Comparison of ENCODE assay signal across 27 cellular contexts in the genomic region with DNA sequence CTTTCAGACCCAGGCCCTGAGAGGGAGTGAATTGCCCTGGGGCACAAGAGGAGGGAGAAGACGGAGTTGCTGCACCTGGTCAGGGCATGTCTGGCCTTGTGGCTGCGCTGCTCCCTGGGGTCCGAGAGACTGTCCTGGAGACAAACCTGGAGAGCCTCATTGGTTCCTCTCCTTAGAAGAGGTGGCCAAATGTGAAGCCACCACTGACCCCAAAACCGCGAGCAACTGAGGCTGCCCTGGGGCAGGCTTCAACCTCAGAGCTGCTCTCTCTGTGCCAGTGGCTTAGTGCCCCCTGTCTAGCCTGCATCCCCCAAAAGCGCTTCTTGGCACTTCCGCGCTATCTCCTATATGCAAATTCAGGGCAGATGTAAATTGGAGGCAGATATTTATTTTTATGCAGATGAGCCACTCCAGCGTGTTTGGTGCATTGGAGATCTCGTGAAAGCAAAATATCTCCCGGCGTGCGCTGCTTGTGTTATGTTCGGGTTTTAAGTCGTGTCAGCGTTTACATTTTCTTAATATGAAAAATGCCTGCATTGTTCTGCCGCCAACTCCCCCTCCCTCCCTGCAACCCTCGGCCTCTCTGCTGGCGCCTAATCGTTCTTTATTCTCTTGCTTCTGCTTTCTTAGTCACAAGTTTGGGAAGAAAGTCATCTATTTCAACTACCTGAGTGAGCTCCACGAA.
"Had no signal": no experiment of that assay in that cellular context is flagged by ENCODE, and none has a peak within 500 bp of the region (broad histone marks: within the 10 kb centered on the region; RNA-seq: fewer than 3 reads in every experiment).

No MANE protein-coding gene starts in this region.

- H3K27ac ChIP-seq: breast epithelium, gastrocnemius medialis, lower lobe of right lung, neural progenitor cell, prostate gland, tibial artery, uterus had no signal

- H3K9me3 Mint-ChIP-seq: activated B cell treated with CpG ODN at 0.5 μM for 24 hours; activated naive CD8-positive, alpha-beta T cell treated with anti-CD3 and anti-CD28 coated beads, Interleukin-2, amount 10 ng/mL, durations not matched to agents 7 days and 5 days; activated T-cell treated with anti-CD3 and anti-CD28 coated beads, Interleukin-2, amount 50 U/mL, for 24 hours; activated T-helper 17 cell treated with anti-CD3 and anti-CD28 coated beads, Interleukin-2, amount 50 U/mL, for 72 hours; central memory CD8-positive, alpha-beta T cell; neural progenitor cell; stimulated activated naive CD8-positive, alpha-beta T cell treated with anti-CD3 and anti-CD28 coated beads, Interleukin-15, Interleukin-2, amounts not matched to agents 100 ng/mL and 50 ng/mL, for 24 hours had no signal

- H3K9me3 ChIP-seq: breast epithelium, gastrocnemius medialis, lower lobe of right lung, mucosa of descending colon, prostate gland, tibial artery, uterus had no signal

- H3K4me1 Mint-ChIP-seq: activated B cell treated with CpG ODN at 0.5 μM for 24 hours; activated CD4-positive, alpha-beta T cell treated with anti-CD3 and anti-CD28 coated beads for 36 hours; activated T-helper 17 cell treated with anti-CD3 and anti-CD28 coated beads, Interleukin-2, amount 50 U/mL, for 72 hours; central memory CD8-positive, alpha-beta T cell; T-helper 17 cell had no signal

- H3K4me1 ChIP-seq: breast epithelium, gastrocnemius medialis, lower lobe of right lung, neural progenitor cell, prostate gland, uterus had no signal

- ATAC-seq: activated CD4-positive, alpha-beta T cell treated with anti-CD3 and anti-CD28 coated beads for 36 hours; activated T-helper 17 cell treated with anti-CD3 and anti-CD28 coated beads, Interleukin-2, amount 50 U/mL, for 72 hours; esophagus mucosa; gastrocnemius medialis; left colon; lower lobe of right lung; mucosa of descending colon; T-helper 17 cell had no signal

- H3K9ac ChIP-seq: neural progenitor cell had no signal

- DNase-seq: activated B cell treated with CpG ODN at 0.5 μM for 24 hours; activated CD4-positive, alpha-beta T cell treated with anti-CD3 and anti-CD28 coated beads for 36 hours; activated CD4-positive, alpha-beta T cell treated with anti-CD3 and anti-CD28 coated beads, Interleukin-2, amount 50 U/mL, for 4 hours; activated CD8-positive, alpha-beta memory T cell treated with anti-CD3 and anti-CD28 coated beads for 24 hours; activated CD8-positive, alpha-beta memory T cell treated with anti-CD3 and anti-CD28 coated beads, Interleukin-2, amount 50 U/mL, for 4 hours; activated naive CD4-positive, alpha-beta T cell; activated naive CD8-positive, alpha-beta T cell treated with anti-CD3 and anti-CD28 coated beads, Interleukin-2, amount 10 ng/mL, durations not matched to agents 7 days and 5 days; activated T-cell treated with anti-CD3 and anti-CD28 coated beads, Interleukin-2, amount 50 U/mL, for 24 hours; amniotic stem cell; effector memory CD4-positive, alpha-beta T cell; gastrocnemius medialis; head of caudate nucleus; left colon; lower lobe of right lung; mesendoderm; mucosa of descending colon; substantia nigra; T-helper 17 cell; tibial artery; uterus had no signal

- H3K36me3 ChIP-seq: breast epithelium, gastrocnemius medialis, lower lobe of right lung, neural progenitor cell, prostate gland, uterus had no signal

- H3K4me3 Mint-ChIP-seq: activated B cell treated with CpG ODN at 0.5 μM for 24 hours; activated CD4-positive, alpha-beta T cell treated with anti-CD3 and anti-CD28 coated beads for 36 hours; activated naive CD8-positive, alpha-beta T cell treated with anti-CD3 and anti-CD28 coated beads, Interleukin-2, amount 10 ng/mL, durations not matched to agents 7 days and 5 days; activated T-cell treated with anti-CD3 and anti-CD28 coated beads, Interleukin-2, amount 50 U/mL, for 24 hours; activated T-helper 17 cell treated with anti-CD3 and anti-CD28 coated beads, Interleukin-2, amount 50 U/mL, for 72 hours; central memory CD8-positive, alpha-beta T cell; neural progenitor cell; stimulated activated naive CD8-positive, alpha-beta T cell treated with anti-CD3 and anti-CD28 coated beads, Interleukin-15, Interleukin-2, amounts not matched to agents 100 ng/mL and 50 ng/mL, for 24 hours had no signal

- H3K36me3 Mint-ChIP-seq: activated naive CD8-positive, alpha-beta T cell treated with anti-CD3 and anti-CD28 coated beads, Interleukin-2, amount 10 ng/mL, durations not matched to agents 7 days and 5 days; neural progenitor cell had no signal

- H3K27ac Mint-ChIP-seq: activated B cell treated with CpG ODN at 0.5 μM for 24 hours; activated CD4-positive, alpha-beta T cell treated with anti-CD3 and anti-CD28 coated beads for 36 hours; activated naive CD8-positive, alpha-beta T cell treated with anti-CD3 and anti-CD28 coated beads, Interleukin-2, amount 10 ng/mL, durations not matched to agents 7 days and 5 days; activated T-cell treated with anti-CD3 and anti-CD28 coated beads, Interleukin-2, amount 50 U/mL, for 24 hours; activated T-helper 17 cell treated with anti-CD3 and anti-CD28 coated beads, Interleukin-2, amount 50 U/mL, for 72 hours; neural progenitor cell; stimulated activated naive CD8-positive, alpha-beta T cell treated with anti-CD3 and anti-CD28 coated beads, Interleukin-15, Interleukin-2, amounts not matched to agents 100 ng/mL and 50 ng/mL, for 24 hours; T-helper 17 cell had no signal

- H3K27me3 ChIP-seq: breast epithelium, neural progenitor cell, uterus had no signal

- H3K4me3 ChIP-seq: breast epithelium, gastrocnemius medialis, lower lobe of right lung, mucosa of descending colon, neural progenitor cell, prostate gland, tibial artery, uterus had no signal
